ENCODE assay signal across 16 cellular contexts in the genomic region with DNA sequence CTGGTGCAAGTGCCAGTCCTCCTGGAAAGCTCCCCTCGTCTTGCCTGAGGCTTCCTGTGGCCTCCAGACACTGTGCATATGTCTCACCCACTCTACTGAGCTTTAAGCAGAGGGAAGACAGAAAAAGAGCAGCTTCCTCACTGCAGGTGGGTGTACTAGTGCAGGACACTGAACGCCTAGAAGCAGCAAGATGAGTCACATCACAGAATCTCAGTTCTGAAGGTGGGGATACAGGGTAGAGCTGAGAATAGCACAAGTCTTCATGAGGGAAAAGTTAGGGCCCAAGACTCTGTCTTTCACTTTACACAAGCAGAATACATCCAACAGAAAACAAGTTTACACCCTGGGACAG. TPM values are rescaled to one million over a fixed set of nuclear protein-coding genes. Genes with fewer than 3 reads are reported as not detected.
A peak's percentile ranks its signal among the peaks of the same experiment; 100 is the strongest.
DNase-seq lines count a peak whose midpoint lies in the region; ATAC-seq, FAIRE-seq and TF ChIP-seq lines count a peak whose summit lies in the region.
"Had no signal": no experiment of that assay in that cellular context is flagged by ENCODE, and none has a peak within 500 bp of the region (broad histone marks: within the 10 kb centered on the region; RNA-seq: fewer than 3 reads in every experiment).

No MANE protein-coding gene starts in this region.

- no peaks in the 10 kb centered on the region for H3K79me2 ChIP-seq in HepG2 (ENCODE audit: insufficient read depth, low read length)

- no peak overlapping the region for H3K4me2 ChIP-seq in HepG2 (ENCODE audit: low read depth, low read length)

- TF ChIP-seq POLR2A in HepG2 (IDR thresholded peaks at IDR 0.05; ENCODE audit: insufficient read depth in 1 of 2, low read depth in 2 of 2, low read length in 2 of 2): no peak
- no peak for TF ChIP-seq POLR2A in right lobe of liver (IDR thresholded peaks at IDR 0.05)

- no peaks in the 10 kb centered on the region for H3K9me3 Mint-ChIP-seq in activated B cell treated with CpG ODN at 0.5 μM for 24 hours

- TF ChIP-seq EP300 in HepG2 (IDR thresholded peaks at IDR 0.05; ENCODE audit: low read depth in 2 of 2, low read length in 2 of 2): no peak
- no peak for TF ChIP-seq EP300 in HepG2 (CRISPR knock-in tag; IDR thresholded peaks at IDR 0.05; ENCODE audit: borderline replicate concordance)

- no peak overlapping the region for H3K9ac ChIP-seq in HepG2 (ENCODE audit: insufficient read depth, low read depth, low read length)

- no peak for TF ChIP-seq RAD21 in HepG2 (CRISPR knock-in tag; IDR thresholded peaks at IDR 0.05)

- CTCF ChIA-PET in HepG2 (lab: Yijun Ruan, JAX; ENCODE audit: low intra/inter-chr PET ratio, low total read pairs) (no interaction called here), activated B cell treated with CpG ODN at 0.5 μM for 24 hours (lab: Charles Lee) (no interaction called here)

- in situ Hi-C loops in HepG2 (cut with HindIII; ENCODE audit: extremely low pct_ligation_motif_present, low pct_unique_long_range_greater_than_20kb): no loop called here

- H3K4me3 Mint-ChIP-seq in activated B cell treated with CpG ODN at 0.5 μM for 24 hours: no peak overlapping the region
- H3K4me3 Mint-ChIP-seq: activated naive CD8-positive, alpha-beta T cell had no signal

- no peak for DNase-seq in HepG2 (ENCODE audit: low spot score)
- no peak for DNase-seq in right lobe of liver
- DNase-seq in activated B cell treated with CpG ODN at 0.5 μM for 24 hours: no peak
- peak; percentile 45 for DNase-seq in superior temporal gyrus (ENCODE audit: extremely low spot score)
- no peak for DNase-seq in NCI-H446 (lab: John Stamatoyannopoulos, UW)
- DNase-seq in activated T-cell treated with anti-CD3 and anti-CD28 coated beads, Interleukin-2, amount 50 U/mL, for 1 hour: no peak
- DNase-seq: activated CD4-positive, alpha-beta T cell treated with anti-CD3 and anti-CD28 coated beads for 48 hours; DMS53; effector CD4-positive, alpha-beta T cell; NCI-H510A; SJCRH30 had no signal

- no TSS peak for BruUV-seq in HepG2 (replicated peaks; lab: Mats Ljungman, UMichigan)

- H3K4me3 ChIP-seq in HepG2 (replicated peaks in 1 of 3; ENCODE audit: insufficient read depth in 1 of 3, low read depth in 2 of 3, low read length in 3 of 3) (no peak overlapping the region), right lobe of liver (no peak overlapping the region)
- H3K4me3 ChIP-seq: gastroesophageal sphincter, MG63, SJCRH30 had no signal

- H3K27ac Mint-ChIP-seq in activated B cell treated with CpG ODN at 0.5 μM for 24 hours: peak overlapping the region; percentile 3
- H3K27ac Mint-ChIP-seq: activated naive CD8-positive, alpha-beta T cell had no signal

- H3K27me3 ChIP-seq in HepG2 (ENCODE audit: control insufficient read depth in 1 of 2, insufficient read depth in 2 of 2, low read length in 2 of 2): no peaks in the 10 kb centered on the region
- H3K27me3 ChIP-seq in right lobe of liver: no peaks in the 10 kb centered on the region
- H3K27me3 ChIP-seq: gastroesophageal sphincter, MG63, SJCRH30 had no signal

- TF ChIP-seq CTCF in HepG2 (CRISPR knock-in tag; IDR thresholded peaks at IDR 0.05) (no peak), right lobe of liver (IDR thresholded peaks at IDR 0.05) (no peak), activated B cell treated with CpG ODN at 0.5 μM for 24 hours (IDR thresholded peaks at IDR 0.05) (no peak)

- intact Hi-C loops in HepG2 (cut with micrococcal nuclease; ENCODE audit: unreplicated experiment): no loop called here
- intact Hi-C loops in right lobe of liver (cut with DNase I): no loop called here
- intact Hi-C loops in activated B cell treated with CpG ODN at 0.5 μM for 24 hours (cut with micrococcal nuclease): no loop called here

- 29% methylated on average over 2 of the region's 2 CpGs for WGBS in HepG2 (ENCODE audit: low lambda C conversion rate)
- WGBS in right lobe of liver (ENCODE audit: insufficient coverage, low coverage, low lambda C conversion rate, missing lambda C conversion rate): 46% methylated on average over 1 of the region's 2 CpGs

- H3K27ac ChIP-seq in HepG2 (ENCODE audit: extremely low read length, insufficient read depth, low read length) (peak overlapping the region; percentile 41), right lobe of liver (peak overlapping the region in 1 of 3 donors; percentile 4)
- H3K27ac ChIP-seq: gastroesophageal sphincter, SJCRH30 had no signal

- H4K20me1 ChIP-seq in HepG2 (ENCODE audit: insufficient read depth, low read length): no peaks in the 10 kb centered on the region

- no peaks in the 10 kb centered on the region for H3K36me3 Mint-ChIP-seq in activated B cell treated with CpG ODN at 0.5 μM for 24 hours (ENCODE audit: low read depth)
- H3K36me3 Mint-ChIP-seq: activated naive CD8-positive, alpha-beta T cell had no signal

- no peaks in the 10 kb centered on the region for H3K27me3 Mint-ChIP-seq in activated B cell treated with CpG ODN at 0.5 μM for 24 hours

- no peak for FAIRE-seq in HepG2 (lab: Jason Lieb, UNC)

- ATAC-seq in HepG2 (peak; percentile 19), right lobe of liver (no peak), HG02759 (IDR thresholded peaks at IDR 0.05; ENCODE audit: unreplicated experiment) (peak; percentile 83), activated B cell treated with CpG ODN at 0.5 μM for 24 hours (ENCODE audit: low read depth) (peak; percentile 81), GM19328 (IDR thresholded peaks at IDR 0.05; ENCODE audit: unreplicated experiment) (no peak)
- ATAC-seq: gastroesophageal sphincter had no signal

- peaks cover 50% of the 10 kb centered on the region for H3K4me1 ChIP-seq in HepG2 (ENCODE audit: insufficient read depth, low read length)
- H3K4me1 ChIP-seq in right lobe of liver: peaks cover 0 to 8% (median 0%) of the 10 kb centered on the region in 4 donors
- H3K4me1 ChIP-seq: gastroesophageal sphincter, SJCRH30 had no signal

- peaks cover 25% of the 10 kb centered on the region for H3K4me1 Mint-ChIP-seq in activated B cell treated with CpG ODN at 0.5 μM for 24 hours

- no peaks in the 10 kb centered on the region for H3K9me3 ChIP-seq in HepG2 (ENCODE audit: low read length)
- H3K9me3 ChIP-seq in right lobe of liver: no peaks in the 10 kb centered on the region
- H3K9me3 ChIP-seq: gastroesophageal sphincter, MG63, SJCRH30 had no signal

- H2AFZ ChIP-seq in HepG2 (ENCODE audit: low read length): no peak overlapping the region

- H3K36me3 ChIP-seq in HepG2 (replicated peaks in 1 of 2; ENCODE audit: control insufficient read depth in 1 of 2, insufficient read depth in 2 of 2, low read length in 2 of 2) (peaks cover 0 to 5% of the 10 kb centered on the region in 2 experiments; a peak in 1 of 5 replicates), right lobe of liver (no peaks in the 10 kb centered on the region)
- H3K36me3 ChIP-seq: gastroesophageal sphincter, MG63, SJCRH30 had no signal

- POLR2A ChIA-PET in HepG2 (lab: Yijun Ruan, JAX): interaction anchor here (2.2 to 2.9 kb wide), 2 partner anchors 13 to 40 kb away, joined by 6 to 33 read pairs; a partner anchor contains a TSS
- POLR2A ChIA-PET in activated B cell treated with CpG ODN at 0.5 μM for 24 hours (lab: Charles Lee): no interaction called here

RNA-seq across cellular contexts. Expression of a gene that starts 37.4 kb away (rescaled TPM):
- total RNA-seq in HepG2 (2016; rRNA removed; fragmentation: Illumina TruSeq; extraction: Trizol) (0.55 and 0.60 TPM in 2 replicates), right lobe of liver (under 1 TPM in 2 of 6 experiments, not detected in 4; 0.49 to 0.86 TPM), activated B cell treated with CpG ODN at 0.5 μM for 24 hours (0.67 and 0.83 TPM in 2 replicates)
- total RNA-seq in HepG2 (2016; cell fraction: cytosol; rRNA removed; fragmentation: Illumina TruSeq; extraction: Trizol; ENCODE audit: low read depth): 1.1 and 2.0 TPM in 2 replicates
- 0.84 TPM in 1 of 2 replicates, not detected in the other for total RNA-seq in HepG2 (2016; cell fraction: insoluble cytoplasmic fraction; rRNA removed; fragmentation: Illumina TruSeq; extraction: Trizol)
- 1.00 and 1.1 TPM in 2 replicates for total RNA-seq in HepG2 (2016; cell fraction: membrane; rRNA removed; fragmentation: Illumina TruSeq; extraction: Trizol)
- total RNA-seq in HepG2 (2016; cell fraction: nucleus; rRNA removed; fragmentation: Illumina TruSeq; extraction: Trizol): 0.94 TPM in 1 of 2 replicates, not detected in the other
- 4.1 and 4.4 TPM in 2 replicates for polyA plus RNA-seq in HepG2 (2011; rRNA removed)
- polyA plus RNA-seq in HepG2 (2011; cell fraction: cytosol; rRNA removed): 4.5 and 8.3 TPM in 2 replicates
- polyA plus RNA-seq in HepG2 (2011; cell fraction: nucleus; rRNA removed): 9.5 and 12.7 TPM in 2 replicates
- 9.0 and 16.4 TPM in 2 replicates for polyA plus RNA-seq in HepG2 (2012)
- 6.2 and 6.7 TPM in 2 replicates for polyA plus RNA-seq in HepG2 (2016; cell fraction: cytosol; fragmentation: Illumina TruSeq; extraction: Trizol; ENCODE audit: low read depth)
- polyA plus RNA-seq in HepG2 (2016; cell fraction: insoluble cytoplasmic fraction; fragmentation: Illumina TruSeq; extraction: Trizol; ENCODE audit: low read depth): 1.0 and 1.8 TPM in 2 replicates
- 5.4 and 6.3 TPM in 2 replicates for polyA plus RNA-seq in HepG2 (2016; cell fraction: membrane; fragmentation: Illumina TruSeq; extraction: Trizol; ENCODE audit: low read depth)
- 3.8 and 4.4 TPM in 2 replicates for polyA plus RNA-seq in HepG2 (2016; cell fraction: nucleus; fragmentation: Illumina TruSeq; extraction: Trizol; ENCODE audit: insufficient read depth, low read depth)
- polyA minus RNA-seq in HepG2 (2011; rRNA and poly(A)+ RNA removed; ENCODE audit: low replicate concordance): 6.6 TPM in 1 of 2 replicates, not detected in the other
- 3.7 and 3.9 TPM in 2 replicates for polyA minus RNA-seq in HepG2 (2011; cell fraction: cytosol; rRNA and poly(A)+ RNA removed)
- 0.90 and 1.7 TPM in 2 replicates for polyA minus RNA-seq in HepG2 (2011; cell fraction: nucleus; rRNA and poly(A)+ RNA removed)
- total RNA-seq: gastroesophageal sphincter had no signal

RNA-seq across cellular contexts. Expression of a gene that starts 39.9 kb away (rescaled TPM):
- total RNA-seq in HepG2 (2016; rRNA removed; fragmentation: Illumina TruSeq; extraction: Trizol) (33.1 and 34.2 TPM in 2 replicates), right lobe of liver (10 to 100 TPM; 12.0 to 22.6 (median 16.1) TPM), activated B cell treated with CpG ODN at 0.5 μM for 24 hours (34.7 and 43.5 TPM in 2 replicates)
- 19.5 and 20.3 TPM in 2 replicates for total RNA-seq in HepG2 (2016; cell fraction: cytosol; rRNA removed; fragmentation: Illumina TruSeq; extraction: Trizol; ENCODE audit: low read depth)
- 29.8 and 31.9 TPM in 2 replicates for total RNA-seq in HepG2 (2016; cell fraction: insoluble cytoplasmic fraction; rRNA removed; fragmentation: Illumina TruSeq; extraction: Trizol)
- total RNA-seq in HepG2 (2016; cell fraction: membrane; rRNA removed; fragmentation: Illumina TruSeq; extraction: Trizol): 11.4 and 12.3 TPM in 2 replicates
- total RNA-seq in HepG2 (2016; cell fraction: nucleus; rRNA removed; fragmentation: Illumina TruSeq; extraction: Trizol): 54.3 and 61.2 TPM in 2 replicates
- 26.5 and 35.4 TPM in 2 replicates for polyA plus RNA-seq in HepG2 (2011; rRNA removed)
- 22.1 and 28.3 TPM in 2 replicates for polyA plus RNA-seq in HepG2 (2011; cell fraction: cytosol; rRNA removed)
- polyA plus RNA-seq in HepG2 (2011; cell fraction: nucleus; rRNA removed): 36.4 and 43.7 TPM in 2 replicates
- polyA plus RNA-seq in HepG2 (2012): 26.9 and 31.1 TPM in 2 replicates
- polyA plus RNA-seq in HepG2 (2016; cell fraction: cytosol; fragmentation: Illumina TruSeq; extraction: Trizol; ENCODE audit: low read depth): 0.63 and 1.1 TPM in 2 replicates
- 22.0 and 23.8 TPM in 2 replicates for polyA plus RNA-seq in HepG2 (2016; cell fraction: insoluble cytoplasmic fraction; fragmentation: Illumina TruSeq; extraction: Trizol; ENCODE audit: low read depth)
- 2.8 and 3.0 TPM in 2 replicates for polyA plus RNA-seq in HepG2 (2016; cell fraction: membrane; fragmentation: Illumina TruSeq; extraction: Trizol; ENCODE audit: low read depth)
- polyA plus RNA-seq in HepG2 (2016; cell fraction: nucleus; fragmentation: Illumina TruSeq; extraction: Trizol; ENCODE audit: insufficient read depth, low read depth): 28.1 and 31.4 TPM in 2 replicates
- 24.8 and 71.2 TPM in 2 replicates for polyA minus RNA-seq in HepG2 (2011; rRNA and poly(A)+ RNA removed; ENCODE audit: low replicate concordance)
- 58.9 and 59.9 TPM in 2 replicates for polyA minus RNA-seq in HepG2 (2011; cell fraction: cytosol; rRNA and poly(A)+ RNA removed)
- polyA minus RNA-seq in HepG2 (2011; cell fraction: nucleus; rRNA and poly(A)+ RNA removed): 238 and 264 TPM in 2 replicates

RNA-seq across cellular contexts. Expression of a gene that starts 40.8 kb away (rescaled TPM):
- 8.3 and 11.1 TPM in 2 replicates for total RNA-seq in HepG2 (2016; rRNA removed; fragmentation: Illumina TruSeq; extraction: Trizol)
- total RNA-seq in HepG2 (2016; cell fraction: cytosol; rRNA removed; fragmentation: Illumina TruSeq; extraction: Trizol; ENCODE audit: low read depth): 3.2 and 3.3 TPM in 2 replicates
- total RNA-seq in HepG2 (2016; cell fraction: insoluble cytoplasmic fraction; rRNA removed; fragmentation: Illumina TruSeq; extraction: Trizol): 8.7 and 12.4 TPM in 2 replicates
- total RNA-seq in HepG2 (2016; cell fraction: membrane; rRNA removed; fragmentation: Illumina TruSeq; extraction: Trizol): 6.1 TPM in 2 replicates
- total RNA-seq in HepG2 (2016; cell fraction: nucleus; rRNA removed; fragmentation: Illumina TruSeq; extraction: Trizol): 5.1 TPM in 2 replicates
- polyA plus RNA-seq in HepG2 (2011; rRNA removed): 7.6 and 7.7 TPM in 2 replicates
- polyA plus RNA-seq in HepG2 (2011; cell fraction: cytosol; rRNA removed): 5.7 and 8.0 TPM in 2 replicates
- 2.7 and 3.1 TPM in 2 replicates for polyA plus RNA-seq in HepG2 (2011; cell fraction: nucleus; rRNA removed)
- polyA plus RNA-seq in HepG2 (2012): 5.7 and 7.0 TPM in 2 replicates
- 2.7 and 2.8 TPM in 2 replicates for polyA plus RNA-seq in HepG2 (2016; cell fraction: cytosol; fragmentation: Illumina TruSeq; extraction: Trizol; ENCODE audit: low read depth)
- polyA plus RNA-seq in HepG2 (2016; cell fraction: insoluble cytoplasmic fraction; fragmentation: Illumina TruSeq; extraction: Trizol; ENCODE audit: low read depth): 13.9 and 15.8 TPM in 2 replicates
- 6.0 and 6.1 TPM in 2 replicates for polyA plus RNA-seq in HepG2 (2016; cell fraction: membrane; fragmentation: Illumina TruSeq; extraction: Trizol; ENCODE audit: low read depth)
- polyA plus RNA-seq in HepG2 (2016; cell fraction: nucleus; fragmentation: Illumina TruSeq; extraction: Trizol; ENCODE audit: insufficient read depth, low read depth): 8.4 and 8.9 TPM in 2 replicates
- 7.0 and 11.0 TPM in 2 replicates for polyA minus RNA-seq in HepG2 (2011; rRNA and poly(A)+ RNA removed; ENCODE audit: low replicate concordance)
- polyA minus RNA-seq in HepG2 (2011; cell fraction: cytosol; rRNA and poly(A)+ RNA removed): 4.1 and 4.8 TPM in 2 replicates
- polyA minus RNA-seq in HepG2 (2011; cell fraction: nucleus; rRNA and poly(A)+ RNA removed): 8.8 and 13.7 TPM in 2 replicates
- total RNA-seq in right lobe of liver: 1 to 10 TPM; 2.6 to 6.3 (median 4.5) TPM
- total RNA-seq in activated B cell treated with CpG ODN at 0.5 μM for 24 hours: 10.7 and 13.2 TPM in 2 replicates

Comparison
In these comparisons a context has a peak if more than half of its experiments do, and no peak if none do; other contexts are left out.
1. ATAC-seq: peak in HepG2 (single experiment), HG02759 (single experiment) and activated B cell treated with CpG ODN at 0.5 μM for 24 hours (single experiment); none in right lobe of liver (0 of 4) and GM19328 (single experiment).